Comparison of ENCODE assay signal across 36 cellular contexts in genomic region chr5:6801236-6801635, GRCh38.
"Had no signal": no experiment of that assay in that cellular context is flagged by ENCODE, and none has a peak within 500 bp of the region (broad histone marks: within the 10 kb centered on the region; RNA-seq: fewer than 3 reads in every experiment).

No MANE protein-coding gene starts in this region.

- ATAC-seq: activated CD8-positive, alpha-beta T cell treated with anti-CD3 and anti-CD28 coated beads for 36 hours; activated naive CD4-positive, alpha-beta T cell treated with anti-CD3 and anti-CD28 coated beads, Interleukin-2, amount 50 U/mL, for 72 hours; activated T-cell treated with anti-CD3 and anti-CD28 coated beads, Interleukin-2, amount 50 U/mL, for 4 hours; activated T-cell treated with anti-CD3 and anti-CD28 coated beads, Interleukin-2, amount 50 U/mL, for 72 hours; activated T-helper 17 cell treated with anti-CD3 and anti-CD28 coated beads, Interleukin-2, amount 50 U/mL, for 72 hours; body of pancreas had no signal

- H3K9me3 ChIP-seq: adrenal gland, body of pancreas, breast epithelium had no signal

- H3K27me3 Mint-ChIP-seq: activated naive CD8-positive, alpha-beta T cell treated with anti-CD3 and anti-CD28 coated beads for 36 hours had no signal

- H3K4me1 Mint-ChIP-seq: activated B cell treated with CpG ODN at 0.5 μM for 24 hours; activated CD4-positive, alpha-beta T cell treated with anti-CD3 and anti-CD28 coated beads, Interleukin-2, amount 10 ng/mL, durations not matched to agents 24 days and 14 days; activated naive CD8-positive, alpha-beta T cell treated with anti-CD3 and anti-CD28 coated beads for 36 hours; activated T-helper 17 cell treated with anti-CD3 and anti-CD28 coated beads, Interleukin-2, amount 50 U/mL, for 72 hours had no signal

- H3K36me3 Mint-ChIP-seq: activated CD4-positive, alpha-beta memory T cell treated with anti-CD3 and anti-CD28 coated beads for 36 hours; activated naive CD4-positive, alpha-beta T cell treated with anti-CD3 and anti-CD28 coated beads, Interleukin-2, amount 50 U/mL, for 72 hours; activated naive CD8-positive, alpha-beta T cell treated with anti-CD3 and anti-CD28 coated beads for 36 hours had no signal

- H3K9me3 Mint-ChIP-seq: activated CD4-positive, alpha-beta memory T cell treated with anti-CD3 and anti-CD28 coated beads for 36 hours; activated CD4-positive, alpha-beta T cell treated with anti-CD3 and anti-CD28 coated beads, Interleukin-2, amount 10 ng/mL, durations not matched to agents 24 days and 14 days; activated CD8-positive, alpha-beta T cell treated with anti-CD3 and anti-CD28 coated beads for 36 hours; activated naive CD4-positive, alpha-beta T cell treated with anti-CD3 and anti-CD28 coated beads for 36 hours; activated naive CD8-positive, alpha-beta T cell treated with anti-CD3 and anti-CD28 coated beads for 36 hours; activated T-cell treated with anti-CD3 and anti-CD28 coated beads, Interleukin-2, amount 50 U/mL, for 4 hours; activated T-cell treated with anti-CD3 and anti-CD28 coated beads, Interleukin-2, amount 50 U/mL, for 72 hours; activated T-helper 1 cell treated with anti-CD3 and anti-CD28 coated beads, Interleukin-12 subunit alpha, Interleukin-12 subunit beta, Interleukin-2, Interleukin-4 antibody, amounts not matched to agents 30 ng/mL and 10 ng/mL and 1 ng/mL, durations not matched to agents 14 hours and 24 hours and 36 hours; T-helper 1 cell treated with Interleukin-12 subunit alpha and Interleukin-12 subunit beta and Interleukin-4 antibody, amounts not matched to agents 30 μg/mL and 1 μg/mL, for 36 hours; T-helper 2 cell treated with Interferon-gamma antibody and Interleukin-4, amounts not matched to agents 5 μg/mL and 100 μg/mL, for 36 hours had no signal

- H3K4me3 ChIP-seq: adrenal gland, body of pancreas, breast epithelium had no signal

- H3K4me3 Mint-ChIP-seq: activated B cell treated with CpG ODN at 0.5 μM for 24 hours; activated CD4-positive, alpha-beta memory T cell treated with anti-CD3 and anti-CD28 coated beads for 36 hours; activated CD4-positive, alpha-beta T cell treated with anti-CD3 and anti-CD28 coated beads, Interleukin-2, amount 10 ng/mL, durations not matched to agents 24 days and 14 days; activated CD8-positive, alpha-beta T cell treated with anti-CD3 and anti-CD28 coated beads for 36 hours; activated naive CD4-positive, alpha-beta T cell treated with anti-CD3 and anti-CD28 coated beads for 36 hours; activated naive CD8-positive, alpha-beta T cell treated with anti-CD3 and anti-CD28 coated beads for 36 hours; activated T-cell treated with anti-CD3 and anti-CD28 coated beads, Interleukin-2, amount 50 U/mL, for 4 hours; activated T-cell treated with anti-CD3 and anti-CD28 coated beads, Interleukin-2, amount 50 U/mL, for 72 hours; activated T-helper 1 cell treated with anti-CD3 and anti-CD28 coated beads, Interleukin-12 subunit alpha, Interleukin-12 subunit beta, Interleukin-2, Interleukin-4 antibody, amounts not matched to agents 30 ng/mL and 10 ng/mL and 1 ng/mL, durations not matched to agents 14 hours and 24 hours and 36 hours; activated T-helper 17 cell treated with anti-CD3 and anti-CD28 coated beads, Interleukin-2, amount 50 U/mL, for 72 hours; T-helper 1 cell treated with Interleukin-12 subunit alpha and Interleukin-12 subunit beta and Interleukin-4 antibody, amounts not matched to agents 30 μg/mL and 1 μg/mL, for 36 hours; T-helper 2 cell treated with Interferon-gamma antibody and Interleukin-4, amounts not matched to agents 5 μg/mL and 100 μg/mL, for 36 hours had no signal

- DNase-seq: activated B cell treated with CpG ODN at 0.5 μM for 24 hours; activated CD4-positive, alpha-beta memory T cell treated with anti-CD3 and anti-CD28 coated beads for 36 hours; activated CD4-positive, alpha-beta T cell treated with anti-CD3 and anti-CD28 coated beads for 4 hours; activated CD4-positive, alpha-beta T cell treated with anti-CD3 and anti-CD28 coated beads, Interleukin-2, amount 10 ng/mL, durations not matched to agents 24 days and 14 days; activated CD4-positive, alpha-beta T cell treated with anti-CD3 and anti-CD28 coated beads, Interleukin-2, amount 50 U/mL, for 1 hour; activated CD4-positive, alpha-beta T cell treated with anti-CD3 and anti-CD28 coated beads, Interleukin-2, amount 50 U/mL, for 4 hours; activated CD4-positive, CD25-positive, alpha-beta regulatory T cell treated with anti-CD3 and anti-CD28 coated beads, Interleukin-2, amount 50 U/mL, for 72 hours; activated CD8-positive, alpha-beta memory T cell treated with anti-CD3 and anti-CD28 coated beads, Interleukin-2, amount 50 U/mL, for 4 hours; activated CD8-positive, alpha-beta T cell treated with anti-CD3 and anti-CD28 coated beads for 36 hours; activated effector memory CD4-positive, alpha-beta T cell treated with anti-CD3 and anti-CD28 coated beads, Interleukin-2, amount 50 U/mL, for 16 hours; activated gamma-delta T cell treated with Interleukin-2 at 50 U/mL for 16 hours; activated naive CD4-positive, alpha-beta T cell; activated naive CD4-positive, alpha-beta T cell treated with anti-CD3 and anti-CD28 coated beads for 36 hours; activated naive CD4-positive, alpha-beta T cell treated with anti-CD3 and anti-CD28 coated beads, Interleukin-2, amount 50 U/mL, for 16 hours; activated naive CD8-positive, alpha-beta T cell treated with anti-CD3 and anti-CD28 coated beads for 36 hours; activated T-cell treated with anti-CD3 and anti-CD28 coated beads for 4 hours; activated T-cell treated with anti-CD3 and anti-CD28 coated beads, Interleukin-2, amount 50 U/mL, for 1 hour; activated T-cell treated with anti-CD3 and anti-CD28 coated beads, Interleukin-2, amount 50 U/mL, for 4 hours; activated T-cell treated with anti-CD3 and anti-CD28 coated beads, Interleukin-2, amount 50 U/mL, for 72 hours; adrenal gland; amniotic stem cell; aorta; body of pancreas; brain microvascular endothelial cell; central memory CD4-positive, alpha-beta T cell; T-helper 1 cell; T-helper 2 cell; T-helper 9 cell had no signal

- FAIRE-seq: astrocyte, TTC549 had no signal

- H3K27ac Mint-ChIP-seq: activated B cell treated with CpG ODN at 0.5 μM for 24 hours; activated CD4-positive, alpha-beta memory T cell treated with anti-CD3 and anti-CD28 coated beads for 36 hours; activated CD4-positive, alpha-beta T cell treated with anti-CD3 and anti-CD28 coated beads, Interleukin-2, amount 10 ng/mL, durations not matched to agents 24 days and 14 days; activated CD8-positive, alpha-beta T cell treated with anti-CD3 and anti-CD28 coated beads for 36 hours; activated naive CD4-positive, alpha-beta T cell treated with anti-CD3 and anti-CD28 coated beads for 36 hours; activated naive CD4-positive, alpha-beta T cell treated with anti-CD3 and anti-CD28 coated beads, Interleukin-2, amount 50 U/mL, for 72 hours; activated naive CD8-positive, alpha-beta T cell treated with anti-CD3 and anti-CD28 coated beads for 36 hours; activated T-cell treated with anti-CD3 and anti-CD28 coated beads, Interleukin-2, amount 50 U/mL, for 72 hours; activated T-helper 1 cell treated with anti-CD3 and anti-CD28 coated beads, Interleukin-12 subunit alpha, Interleukin-12 subunit beta, Interleukin-2, Interleukin-4 antibody, amounts not matched to agents 30 ng/mL and 10 ng/mL and 1 ng/mL, durations not matched to agents 14 hours and 24 hours and 36 hours; activated T-helper 17 cell treated with anti-CD3 and anti-CD28 coated beads, Interleukin-2, amount 50 U/mL, for 72 hours; T-helper 1 cell treated with Interleukin-12 subunit alpha and Interleukin-12 subunit beta and Interleukin-4 antibody, amounts not matched to agents 30 μg/mL and 1 μg/mL, for 36 hours; T-helper 2 cell treated with Interferon-gamma antibody and Interleukin-4, amounts not matched to agents 5 μg/mL and 100 μg/mL, for 36 hours had no signal

- H3K4me1 ChIP-seq: adrenal gland, body of pancreas, breast epithelium had no signal

- H3K36me3 ChIP-seq: adrenal gland, brain microvascular endothelial cell, breast epithelium had no signal
